Comparison of ENCODE assay signal across 19 cellular contexts in the genomic region with DNA sequence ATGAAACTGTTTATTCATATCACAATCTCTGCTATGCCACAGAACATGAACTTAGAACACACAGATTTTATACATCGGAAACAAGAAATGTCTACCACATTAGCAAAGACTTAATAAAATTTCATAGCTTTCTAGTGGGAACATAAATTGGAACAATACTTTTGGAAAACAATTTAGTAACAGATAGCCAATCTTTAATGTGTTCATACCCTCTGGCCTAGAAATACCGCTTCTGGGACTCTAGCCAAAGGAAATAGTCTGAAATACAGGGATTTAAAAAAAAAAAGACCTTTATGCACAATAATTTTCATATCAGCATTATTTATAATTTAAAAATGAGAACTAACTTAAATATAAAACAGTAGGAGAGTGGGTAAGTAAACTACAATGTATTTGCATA.
DNase-seq lines count a peak whose midpoint lies in the region; FAIRE-seq and TF ChIP-seq lines count a peak whose summit lies in the region.
"Had no signal": no experiment of that assay in that cellular context is flagged by ENCODE, and none has a peak within 500 bp of the region (broad histone marks: within the 10 kb centered on the region; RNA-seq: fewer than 3 reads in every experiment).

No MANE protein-coding gene starts in this region.

- 84% methylated on average over 2 of the region's 2 CpGs for WGBS in smooth muscle cell (ENCODE audit: low lambda C conversion rate)

- H3K27ac ChIP-seq in astrocyte (ENCODE audit: low read depth, low read length) (no peak overlapping the region), smooth muscle cell (ENCODE audit: low read depth) (peak overlapping the region; percentile 48)
- H3K27ac ChIP-seq: A549 had no signal

- no peak overlapping the region for H3K4me3 Mint-ChIP-seq in astrocyte (ENCODE audit: unreplicated experiment)
- H3K4me3 Mint-ChIP-seq in activated CD4-positive, alpha-beta T cell treated with anti-CD3 and anti-CD28 coated beads, Interleukin-2, amount 10 ng/mL, durations not matched to agents 24 days and 14 days: no peak overlapping the region
- H3K4me3 Mint-ChIP-seq: B cell, IgD-negative memory B cell had no signal

- peak overlapping the region; percentile 11 for H3K4me2 ChIP-seq in astrocyte (ENCODE audit: low read length)
- no peak overlapping the region for H3K4me2 ChIP-seq in smooth muscle cell
- H3K4me2 ChIP-seq: A549 had no signal

- H3K9ac ChIP-seq in astrocyte (ENCODE audit: low read length) (no peak overlapping the region), smooth muscle cell (ENCODE audit: low read depth) (no peak overlapping the region)

- H3F3A ChIP-seq in smooth muscle cell (ENCODE audit: low read depth): peaks cover 6% of the 10 kb centered on the region

- H4K20me1 ChIP-seq in astrocyte (ENCODE audit: insufficient read depth, low read length) (no peaks in the 10 kb centered on the region), smooth muscle cell (ENCODE audit: low read depth) (no peaks in the 10 kb centered on the region)

- H3K4me1 ChIP-seq in astrocyte (ENCODE audit: insufficient read depth, low read length): peaks cover 27% of the 10 kb centered on the region
- H3K4me1 ChIP-seq in smooth muscle cell (ENCODE audit: low read depth): no peaks in the 10 kb centered on the region
- H3K4me1 ChIP-seq: A549 had no signal

- no peaks in the 10 kb centered on the region for H3K79me2 ChIP-seq in astrocyte (ENCODE audit: insufficient read depth, low read length)
- no peaks in the 10 kb centered on the region for H3K79me2 ChIP-seq in smooth muscle cell (ENCODE audit: low read depth)

- DNase-seq in astrocyte (ENCODE audit: low read depth): no peak
- peak; percentile 20 for DNase-seq in choroid plexus epithelial cell (ENCODE audit: low read depth)
- peak; percentile 59 for DNase-seq in fibroblast of pulmonary artery (ENCODE audit: low read depth)
- DNase-seq in smooth muscle cell (lab: John Stamatoyannopoulos, UW; ENCODE audit: unreplicated experiment): no peak
- DNase-seq in NCI-H2107 treated with DMSO at 0.1 percent for 48 hours (lab: John Stamatoyannopoulos, UW; ENCODE audit: unreplicated experiment): no peak
- DNase-seq in germinal center (ENCODE audit: low spot score): no peak
- DNase-seq in activated CD4-positive, alpha-beta T cell treated with anti-CD3 and anti-CD28 coated beads, Interleukin-2, amount 10 ng/mL, durations not matched to agents 24 days and 14 days: no peak
- DNase-seq: DMS79, Kasumi-1, NCI-H1694, NCI-H2081, NCI-H2171 treated with DMSO at 0.1 percent for 48 hours, NCI-H446, NCI-H526, OCI-M1 had no signal

- peaks cover 2% of the 10 kb centered on the region for H3K9me3 Mint-ChIP-seq in astrocyte (ENCODE audit: unreplicated experiment)
- no peaks in the 10 kb centered on the region for H3K9me3 Mint-ChIP-seq in activated CD4-positive, alpha-beta T cell treated with anti-CD3 and anti-CD28 coated beads, Interleukin-2, amount 10 ng/mL, durations not matched to agents 24 days and 14 days
- H3K9me3 Mint-ChIP-seq: IgD-negative memory B cell had no signal

- H2AFZ ChIP-seq in astrocyte (ENCODE audit: low read depth, low read length): no peak overlapping the region
- no peak overlapping the region for H2AFZ ChIP-seq in smooth muscle cell (ENCODE audit: low read depth)

- H3K4me1 Mint-ChIP-seq in astrocyte (ENCODE audit: low read depth, unreplicated experiment): peaks cover 8% of the 10 kb centered on the region
- H3K4me1 Mint-ChIP-seq in activated CD4-positive, alpha-beta T cell treated with anti-CD3 and anti-CD28 coated beads, Interleukin-2, amount 10 ng/mL, durations not matched to agents 24 days and 14 days: peaks cover 9% of the 10 kb centered on the region
- H3K4me1 Mint-ChIP-seq: B cell, IgD-negative memory B cell had no signal

- H3K4me3 ChIP-seq in astrocyte (ENCODE audit: insufficient read depth, low read depth, low read length): no peak overlapping the region
- no peak overlapping the region for H3K4me3 ChIP-seq in choroid plexus epithelial cell (ENCODE audit: low read depth, low read length)
- H3K4me3 ChIP-seq in fibroblast of pulmonary artery (replicated peaks; ENCODE audit: low read depth, low read length): no peak overlapping the region
- H3K4me3 ChIP-seq in smooth muscle cell: no peak overlapping the region
- H3K4me3 ChIP-seq: A549 had no signal

- TF ChIP-seq CTCF in astrocyte (IDR thresholded peaks at IDR 0.05; ENCODE audit: insufficient read depth, low read depth, low read length) (no peak), choroid plexus epithelial cell (conservative IDR thresholded peaks at IDR 0.05; ENCODE audit: low read depth, low read length) (no peak), fibroblast of pulmonary artery (IDR thresholded peaks at IDR 0.05; ENCODE audit: low read length, missing control alignments) (no peak), smooth muscle cell (IDR thresholded peaks at IDR 0.05; ENCODE audit: borderline replicate concordance, insufficient read depth, poor library complexity, severe bottlenecking) (no peak)

- no peaks in the 10 kb centered on the region for H3K9me3 ChIP-seq in astrocyte (ENCODE audit: insufficient read depth, low read depth, low read length)
- no peaks in the 10 kb centered on the region for H3K9me3 ChIP-seq in smooth muscle cell (replicated peaks; ENCODE audit: low read depth)
- H3K9me3 ChIP-seq: A549 had no signal

- FAIRE-seq in astrocyte (lab: Jason Lieb, UNC): no peak
- FAIRE-seq: A549, H54 had no signal

- intact Hi-C loops in activated CD4-positive, alpha-beta T cell treated with anti-CD3 and anti-CD28 coated beads, Interleukin-2, amount 10 ng/mL, durations not matched to agents 24 days and 14 days (cut with micrococcal nuclease): no loop called here

- H3K27me3 ChIP-seq in astrocyte (ENCODE audit: insufficient read depth, low read length): peaks cover 4% of the 10 kb centered on the region
- no peaks in the 10 kb centered on the region for H3K27me3 ChIP-seq in smooth muscle cell (ENCODE audit: low read depth)

- no peaks in the 10 kb centered on the region for H3K36me3 Mint-ChIP-seq in astrocyte (ENCODE audit: low read depth, unreplicated experiment)
- H3K36me3 Mint-ChIP-seq in activated CD4-positive, alpha-beta T cell treated with anti-CD3 and anti-CD28 coated beads, Interleukin-2, amount 10 ng/mL, durations not matched to agents 24 days and 14 days (ENCODE audit: low read depth): no peaks in the 10 kb centered on the region

- no peak overlapping the region for H3K27ac Mint-ChIP-seq in astrocyte (ENCODE audit: unreplicated experiment)
- H3K27ac Mint-ChIP-seq in activated CD4-positive, alpha-beta T cell treated with anti-CD3 and anti-CD28 coated beads, Interleukin-2, amount 10 ng/mL, durations not matched to agents 24 days and 14 days: no peak overlapping the region
- H3K27ac Mint-ChIP-seq: B cell, IgD-negative memory B cell had no signal

- H3K27me3 Mint-ChIP-seq in astrocyte (ENCODE audit: low read depth, unreplicated experiment): peaks cover 35% of the 10 kb centered on the region
- H3K27me3 Mint-ChIP-seq in activated CD4-positive, alpha-beta T cell treated with anti-CD3 and anti-CD28 coated beads, Interleukin-2, amount 10 ng/mL, durations not matched to agents 24 days and 14 days: peaks cover 18% of the 10 kb centered on the region
- H3K27me3 Mint-ChIP-seq: B cell had no signal

- H3K36me3 ChIP-seq in astrocyte (ENCODE audit: insufficient read depth, low read length) (no peaks in the 10 kb centered on the region), smooth muscle cell (ENCODE audit: low read depth) (no peaks in the 10 kb centered on the region)

Comparison
In these comparisons a context has a peak if more than half of its experiments do, and no peak if none do; other contexts are left out.
1. DNase-seq: peak in choroid plexus epithelial cell (single experiment) and fibroblast of pulmonary artery (single experiment); none in astrocyte (single experiment), smooth muscle cell (single experiment), NCI-H2107 treated with DMSO at 0.1 percent for 48 hours (single experiment), germinal center (single experiment) and activated CD4-positive, alpha-beta T cell treated with anti-CD3 and anti-CD28 coated beads, Interleukin-2, amount 10 ng/mL, durations not matched to agents 24 days and 14 days (single experiment).